In the genomic region with DNA sequence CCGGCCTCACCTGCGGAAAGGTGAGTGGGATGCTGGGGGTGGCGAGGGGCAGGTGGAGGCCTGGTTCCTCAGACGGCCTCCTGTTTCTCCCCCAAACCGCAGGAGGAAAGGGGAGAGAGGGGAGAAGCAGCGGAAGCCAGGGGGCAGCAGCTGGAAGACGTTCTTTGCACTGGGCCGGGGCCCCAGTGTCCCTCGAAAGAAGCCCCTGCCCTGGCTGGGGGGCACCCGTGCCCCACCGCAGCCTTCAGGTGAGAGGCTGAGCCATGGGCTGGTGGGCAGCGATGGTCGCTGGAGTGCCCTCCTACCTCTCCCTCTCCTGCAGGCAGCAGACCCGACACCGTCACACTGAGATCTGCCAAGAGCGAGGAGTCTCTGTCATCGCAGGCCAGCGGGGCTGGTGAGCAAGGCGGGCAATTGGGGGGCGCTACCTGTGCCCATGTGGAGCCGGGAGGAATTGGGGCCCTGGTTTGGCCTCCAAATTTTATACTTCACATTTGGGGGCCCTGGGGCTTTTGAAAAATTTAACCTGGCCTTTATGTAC, we compare ENCODE assay signal across 25 cellular contexts. TPM values are rescaled to one million over a fixed set of nuclear protein-coding genes. Genes with fewer than 3 reads are reported as not detected.
"Had no signal": no experiment of that assay in that cellular context is flagged by ENCODE, and none has a peak within 500 bp of the region (broad histone marks: within the 10 kb centered on the region; RNA-seq: fewer than 3 reads in every experiment).

No MANE protein-coding gene starts in this region.

- ATAC-seq: activated naive CD4-positive, alpha-beta T cell treated with anti-CD3 and anti-CD28 coated beads, Interleukin-2, amount 50 U/mL, for 72 hours; left colon; psoas muscle; right cardiac atrium; stimulated activated naive CD8-positive, alpha-beta T cell treated with anti-CD3 and anti-CD28 coated beads, Interleukin-15, Interleukin-2, amounts not matched to agents 100 U/mL and 50 U/mL, for 24 hours had no signal

- H3K4me1 Mint-ChIP-seq: mesothelial cell of epicardium had no signal

- H3K36me3 Mint-ChIP-seq: activated naive CD4-positive, alpha-beta T cell treated with anti-CD3 and anti-CD28 coated beads, Interleukin-2, amount 50 U/mL, for 72 hours had no signal

- H3K4me3 Mint-ChIP-seq: activated T-helper 1 cell treated with anti-CD3 and anti-CD28 coated beads, Interleukin-12 subunit alpha, Interleukin-12 subunit beta, Interleukin-2, Interleukin-4 antibody, amounts not matched to agents 30 ng/mL and 10 ng/mL and 1 ng/mL, durations not matched to agents 14 hours and 24 hours and 36 hours; mesothelial cell of epicardium; nephron progenitor cell had no signal

- H3K9me3 ChIP-seq: adrenal gland, esophagus muscularis mucosa, psoas muscle, tibial nerve, uterus had no signal

- H3K36me3 ChIP-seq: uterus had no signal

- H3K4me1 ChIP-seq: adrenal gland, esophagus muscularis mucosa, psoas muscle, tibial nerve, uterus had no signal

- H3K27ac ChIP-seq: adrenal gland, esophagus muscularis mucosa, hepatocyte, psoas muscle, tibial nerve, uterus, VCaP had no signal

- H2AFZ ChIP-seq: hepatocyte had no signal

- H3K4me3 ChIP-seq: adrenal gland, esophagus muscularis mucosa, hepatocyte, lung, psoas muscle, tibial nerve, uterus had no signal

- H3K27ac Mint-ChIP-seq: activated naive CD4-positive, alpha-beta T cell treated with anti-CD3 and anti-CD28 coated beads, Interleukin-2, amount 50 U/mL, for 72 hours; activated T-helper 1 cell treated with anti-CD3 and anti-CD28 coated beads, Interleukin-12 subunit alpha, Interleukin-12 subunit beta, Interleukin-2, Interleukin-4 antibody, amounts not matched to agents 30 ng/mL and 10 ng/mL and 1 ng/mL, durations not matched to agents 14 hours and 24 hours and 36 hours; mesothelial cell of epicardium; nephron progenitor cell had no signal

- H3K9me3 Mint-ChIP-seq: activated naive CD4-positive, alpha-beta T cell treated with anti-CD3 and anti-CD28 coated beads, Interleukin-2, amount 50 U/mL, for 72 hours; activated T-helper 1 cell treated with anti-CD3 and anti-CD28 coated beads, Interleukin-12 subunit alpha, Interleukin-12 subunit beta, Interleukin-2, Interleukin-4 antibody, amounts not matched to agents 30 ng/mL and 10 ng/mL and 1 ng/mL, durations not matched to agents 14 hours and 24 hours and 36 hours; mesothelial cell of epicardium; nephron progenitor cell had no signal

- DNase-seq: activated CD4-positive, alpha-beta T cell treated with anti-CD3 and anti-CD28 coated beads for 1 hour; activated CD4-positive, alpha-beta T cell treated with anti-CD3 and anti-CD28 coated beads, Interleukin-2, amount 50 U/mL, for 4 hours; activated gamma-delta T cell treated with Interleukin-2 at 50 U/mL for 16 hours; adrenal gland; effector CD8-positive, alpha-beta T cell; left colon; psoas muscle; right cardiac atrium; stimulated activated naive CD8-positive, alpha-beta T cell treated with anti-CD3 and anti-CD28 coated beads, Interleukin-15, Interleukin-2, amounts not matched to agents 100 U/mL and 50 U/mL, for 24 hours; SW 1271; T-helper 2 cell; uterus had no signal

- H3K79me2 ChIP-seq: hepatocyte had no signal

- H3K27me3 ChIP-seq: adrenal gland, esophagus muscularis mucosa, hepatocyte, tibial nerve, uterus had no signal

RNA-seq across cellular contexts. Expression of a gene that starts 27.5 kb away (rescaled TPM):
- total RNA-seq: activated naive CD4-positive, alpha-beta T cell treated with anti-CD3 and anti-CD28 coated beads, Interleukin-2, amount 50 U/mL, for 72 hours; activated T-helper 1 cell treated with anti-CD3 and anti-CD28 coated beads, Interleukin-12 subunit alpha, Interleukin-12 subunit beta, Interleukin-2, Interleukin-4 antibody, amounts not matched to agents 30 ng/mL and 10 ng/mL and 1 ng/mL, durations not matched to agents 14 hours and 24 hours and 36 hours; endothelial cell of umbilical vein; esophagus muscularis mucosa; left colon; lung; mesothelial cell of epicardium; omental fat pad; psoas muscle; right cardiac atrium; skeletal muscle tissue; tibial nerve; uterus had no signal
- polyA plus RNA-seq: endothelial cell of umbilical vein, lung, psoas muscle, right cardiac atrium had no signal

RNA-seq across cellular contexts. Expression of a gene that starts 28.3 kb away (rescaled TPM):
- total RNA-seq: activated T-helper 1 cell treated with anti-CD3 and anti-CD28 coated beads, Interleukin-12 subunit alpha, Interleukin-12 subunit beta, Interleukin-2, Interleukin-4 antibody, amounts not matched to agents 30 ng/mL and 10 ng/mL and 1 ng/mL, durations not matched to agents 14 hours and 24 hours and 36 hours; cerebellum had no signal
